Comparison of ENCODE assay signal across 8 cellular contexts in the genomic region with DNA sequence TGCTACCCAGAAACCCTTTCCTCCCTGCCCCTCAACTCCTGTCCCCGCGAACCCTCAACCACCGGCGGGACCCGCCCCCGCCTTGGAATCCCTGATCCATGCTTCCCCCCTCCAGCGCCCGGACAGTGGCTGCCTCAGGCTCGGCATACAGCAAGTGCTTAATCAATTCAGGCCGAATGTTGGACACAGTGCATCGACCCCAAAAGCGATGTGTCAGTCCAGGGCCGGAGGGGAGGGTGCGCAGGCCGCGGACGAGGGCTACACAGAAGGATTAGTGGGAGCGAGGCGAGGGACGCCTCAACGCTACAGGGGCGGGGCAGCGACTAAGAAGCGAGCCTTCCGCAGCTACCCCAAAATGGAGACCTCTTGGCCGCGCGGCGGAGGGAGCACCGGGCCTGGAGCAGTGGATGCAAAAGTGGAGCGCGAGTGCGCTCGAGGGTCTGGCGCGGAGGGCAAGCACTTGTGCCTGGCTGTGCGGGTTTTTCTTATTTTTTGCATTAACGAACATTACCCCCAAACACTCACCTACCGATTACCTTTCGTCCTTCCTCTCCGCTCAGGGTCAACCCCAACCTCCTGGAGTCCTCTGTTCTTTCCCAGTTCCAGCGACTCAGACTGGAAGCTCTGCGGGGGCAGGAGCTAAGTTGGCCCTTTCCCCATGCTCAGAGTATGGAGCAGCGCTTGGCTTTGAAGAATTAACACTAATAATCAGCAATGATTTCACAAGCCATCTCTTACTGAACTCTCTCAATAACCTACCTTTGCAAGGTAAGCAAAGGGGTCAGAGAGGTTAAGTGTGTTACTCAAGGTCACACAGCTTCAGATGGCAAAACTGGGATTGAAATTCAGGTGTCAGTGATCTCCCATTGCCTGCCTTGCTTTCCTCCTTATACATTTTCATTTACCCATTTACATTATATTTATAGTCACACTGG. TPM values are rescaled to one million over a fixed set of nuclear protein-coding genes. Genes with fewer than 3 reads are reported as not detected.
DNase-seq lines count a peak whose midpoint lies in the region; ATAC-seq, FAIRE-seq and TF ChIP-seq lines count a peak whose summit lies in the region.

No MANE protein-coding gene starts in this region.

- DNase-seq in LNCaP clone FGC (ENCODE audit: low read depth) (no peak), T-cell (peak in 13 of 34 experiments; percentile 2 to 32 (median 22)), keratinocyte (ENCODE audit: low read depth, low spot score) (no peak), COLO829 (ENCODE audit: low spot score) (no peak)
- peak; percentile 17 for DNase-seq in central memory CD4-positive, alpha-beta T cell
- DNase-seq in stimulated activated CD4-positive, alpha-beta T cell treated with anti-CD3 and anti-CD28 coated beads, Interleukin-12 subunit alpha, Interleukin-12 subunit beta, amount 100 ng/mL, for 48 hours (ENCODE audit: low read depth in 2 of 3, low spot score in 1 of 3): peak in 2 of 3 donors; percentile 32 to 41

- peak; percentile 12 for ATAC-seq in GM21390 (IDR thresholded peaks at IDR 0.05; ENCODE audit: unreplicated experiment)
- peak in 2 of 4 experiments; percentile 2 to 8 for ATAC-seq in T-cell (replicated peaks in 1 of 4)

- H3K27me3 ChIP-seq in keratinocyte (ENCODE audit: control insufficient read depth, extremely low read depth, insufficient read depth, low read length): peaks cover 2% of the 10 kb centered on the region

- peak overlapping the region; percentile 48 for H3K27ac ChIP-seq in C4-2B
- H3K27ac ChIP-seq in keratinocyte (ENCODE audit: control insufficient read depth, insufficient read depth, low read length): no peak overlapping the region

- H3K4me1 Mint-ChIP-seq in T-cell: peaks cover 35 to 55% (median 51%) of the 10 kb centered on the region in 3 donors

- FAIRE-seq in keratinocyte (lab: Jason Lieb, UNC): no peak

- dilution Hi-C loops in keratinocyte (cut with MboI; ENCODE audit: extremely low pct_ligation_motif_present, low sequenced_read_pairs): no loop called here

- H3K27ac Mint-ChIP-seq in T-cell: peak overlapping the region; percentile 92

- H3K36me3 ChIP-seq in keratinocyte (ENCODE audit: control insufficient read depth in 2 of 2, extremely low read depth in 1 of 2, insufficient read depth in 2 of 2, low read length in 2 of 2): no peaks in the 10 kb centered on the region

- peak overlapping the region; percentile 94 for H3K4me3 ChIP-seq in LNCaP clone FGC (ENCODE audit: low read depth, low read length)
- H3K4me3 ChIP-seq in keratinocyte (ENCODE audit: control insufficient read depth in 2 of 3, extremely low read depth in 1 of 3, insufficient read depth in 2 of 3, low read depth in 1 of 3, low read length in 3 of 3): peak overlapping the region; percentile 68 to 91 (median 90)

- CTCF ChIA-PET in T-cell (lab: Charles Lee): interaction anchor here (1.3 to 2.8 kb wide), 3 partner anchors 28 to 29 kb away, joined by 4 to 15 read pairs (median 4); no protein-coding TSS in a partner anchor

- H3K9me3 Mint-ChIP-seq in T-cell: no peaks in the 10 kb centered on the region

- H3K9me1 ChIP-seq in keratinocyte (ENCODE audit: control insufficient read depth, extremely low read depth, insufficient read depth, low read length): no peaks in the 10 kb centered on the region

- H3K36me3 Mint-ChIP-seq in T-cell: no peaks in the 10 kb centered on the region

- peak overlapping the region; percentile 90 to 93 (median 93) for H3K4me3 Mint-ChIP-seq in T-cell

- H3K27me3 Mint-ChIP-seq in T-cell: peaks cover 0 to 6% of the 10 kb centered on the region in 2 donors

- H3K4me1 ChIP-seq in keratinocyte (ENCODE audit: control insufficient read depth, extremely low read depth, insufficient read depth, low read length): no peaks in the 10 kb centered on the region

- TF ChIP-seq CTCF in C4-2B (conservative IDR thresholded peaks at IDR 0.05) (no peak), LNCaP clone FGC (IDR thresholded peaks at IDR 0.05; ENCODE audit: control insufficient read depth, extremely low read depth, insufficient read depth) (no peak), keratinocyte (optimal IDR thresholded peaks at IDR 0.05 in 1 of 3, IDR thresholded peaks at IDR 0.05 in 1 of 3, conservative IDR thresholded peaks at IDR 0.05 in 1 of 3; ENCODE audit: extremely low read depth in 1 of 3, insufficient read depth in 2 of 3, low read length in 3 of 3) (no peak)

- H3K4me2 ChIP-seq in keratinocyte (ENCODE audit: control insufficient read depth, extremely low read depth, insufficient read depth, low read depth, low read length): peak overlapping the region; percentile 67

- peak overlapping the region; percentile 99 for H2AFZ ChIP-seq in keratinocyte (ENCODE audit: control insufficient read depth, low read length)

- no peaks in the 10 kb centered on the region for H3K79me2 ChIP-seq in keratinocyte (ENCODE audit: control insufficient read depth, insufficient read depth, low read length)

- no peaks in the 10 kb centered on the region for H3K9me3 ChIP-seq in keratinocyte (ENCODE audit: control insufficient read depth, low read depth, low read length)

- no peaks in the 10 kb centered on the region for H4K20me1 ChIP-seq in keratinocyte (ENCODE audit: control insufficient read depth, extremely low read depth, insufficient read depth, low read length)

- H3K9ac ChIP-seq in keratinocyte (ENCODE audit: control insufficient read depth, extremely low read depth, insufficient read depth, low read length): peak overlapping the region; percentile 70

- POLR2A ChIA-PET in T-cell (lab: Charles Lee): no interaction called here

RNA-seq across cellular contexts. Expression of gene WNT11, which starts 30.1 kb away (rescaled TPM):
- 1 to 10 TPM in 1 of 5 donors, under 1 TPM in 3, not detected in 1; 0.47 to 1.3 (median 0.89) TPM for total RNA-seq in T-cell
- 0.08 TPM in 1 of 3 replicates, not detected in the others for polyA plus RNA-seq in keratinocyte
- polyA plus RNA-seq in keratinocyte (2011; ENCODE audit: low read depth): not detected
- polyA plus RNA-seq in keratinocyte (2011; cell fraction: cytosol; rRNA removed): 0.06 and 0.10 TPM in 2 replicates
- polyA plus RNA-seq in keratinocyte (2011; cell fraction: nucleus; rRNA removed): 0.09 and 0.27 TPM in 2 replicates
- 0.06 and 0.10 TPM in 2 replicates for polyA plus RNA-seq in keratinocyte (2012; ENCODE audit: low replicate concordance)
- not detected in 3 replicates for polyA minus RNA-seq in keratinocyte
- not detected for polyA minus RNA-seq in keratinocyte (2011; cell fraction: cytosol; rRNA and poly(A)+ RNA removed)
- polyA minus RNA-seq in keratinocyte (2011; cell fraction: nucleus; rRNA and poly(A)+ RNA removed): not detected in 2 replicates

Comparison
In these comparisons a context has a peak if more than half of its experiments do, and no peak if none do; other contexts are left out.
1. DNase-seq: peak in central memory CD4-positive, alpha-beta T cell (single experiment) and stimulated activated CD4-positive, alpha-beta T cell treated with anti-CD3 and anti-CD28 coated beads, Interleukin-12 subunit alpha, Interleukin-12 subunit beta, amount 100 ng/mL, for 48 hours (2 of 3); none in LNCaP clone FGC (single experiment), keratinocyte (single experiment) and COLO829 (single experiment).